9 cellular contexts compared by ENCODE assay signal in genomic region chr5:78899922-78900362, GRCh38.
DNase-seq lines count a peak whose midpoint lies in the region; ATAC-seq and TF ChIP-seq lines count a peak whose summit lies in the region.
"Had no signal": no experiment of that assay in that cellular context is flagged by ENCODE, and none has a peak within 500 bp of the region (broad histone marks: within the 10 kb centered on the region; RNA-seq: fewer than 3 reads in every experiment).

No MANE protein-coding gene starts in this region.

- TF ChIP-seq CTCF in LNCaP clone FGC (IDR thresholded peaks at IDR 0.05; ENCODE audit: control insufficient read depth, extremely low read depth, insufficient read depth) = peak; percentile 60

- peak; percentile 55 for DNase-seq in activated CD8-positive, alpha-beta memory T cell treated with anti-CD3 and anti-CD28 coated beads, Interleukin-2, amount 10 ng/mL, durations not matched to agents 7 days and 5 days
- no peak for DNase-seq in activated CD8-positive, alpha-beta memory T cell treated with anti-CD3 and anti-CD28 coated beads, Interleukin-2, amount 50 U/mL, for 4 hours
- DNase-seq in LNCaP clone FGC (ENCODE audit: low read depth) (peak; percentile 8), UCSD-AML1 (lab: John Stamatoyannopoulos, UW; ENCODE audit: unreplicated experiment) (peak; percentile 48), islet precursor cell (peak; percentile 69), sciatic nerve (ENCODE audit: low spot score) (no peak), C1 segment of cervical spinal cord (lab: John Stamatoyannopoulos, UW) (no peak)

- no peak overlapping the region for H3K4me3 ChIP-seq in LNCaP clone FGC (ENCODE audit: low read depth, low read length)

- peaks cover 2% of the 10 kb centered on the region for H3K9me3 Mint-ChIP-seq in activated CD8-positive, alpha-beta memory T cell treated with anti-CD3 and anti-CD28 coated beads, Interleukin-2, amount 10 ng/mL, durations not matched to agents 7 days and 5 days (ENCODE audit: low read depth)

- ATAC-seq in activated CD8-positive, alpha-beta memory T cell treated with anti-CD3 and anti-CD28 coated beads, Interleukin-2, amount 10 ng/mL, durations not matched to agents 7 days and 5 days = no peak
- ATAC-seq in sciatic nerve = no peak
- ATAC-seq in HG02798 (IDR thresholded peaks at IDR 0.05; ENCODE audit: poor library complexity, unreplicated experiment) = no peak

- H3K27ac Mint-ChIP-seq in activated CD8-positive, alpha-beta memory T cell treated with anti-CD3 and anti-CD28 coated beads, Interleukin-2, amount 10 ng/mL, durations not matched to agents 7 days and 5 days = no peak overlapping the region
- H3K27ac Mint-ChIP-seq: activated naive CD8-positive, alpha-beta T cell had no signal

- H3K4me1 Mint-ChIP-seq in activated CD8-positive, alpha-beta memory T cell treated with anti-CD3 and anti-CD28 coated beads, Interleukin-2, amount 10 ng/mL, durations not matched to agents 7 days and 5 days = no peaks in the 10 kb centered on the region

- no peak overlapping the region for H3K4me3 Mint-ChIP-seq in activated CD8-positive, alpha-beta memory T cell treated with anti-CD3 and anti-CD28 coated beads, Interleukin-2, amount 10 ng/mL, durations not matched to agents 7 days and 5 days
- H3K4me3 Mint-ChIP-seq: activated naive CD8-positive, alpha-beta T cell had no signal

- peaks cover 8% of the 10 kb centered on the region for H3K36me3 Mint-ChIP-seq in activated CD8-positive, alpha-beta memory T cell treated with anti-CD3 and anti-CD28 coated beads, Interleukin-2, amount 10 ng/mL, durations not matched to agents 7 days and 5 days

- intact Hi-C loops in sciatic nerve (cut with DNase I) = no loop called here

- CTCF ChIA-PET in activated CD8-positive, alpha-beta memory T cell treated with anti-CD3 and anti-CD28 coated beads, Interleukin-2, amount 10 ng/mL, durations not matched to agents 7 days and 5 days (lab: Charles Lee) = interaction anchor here (0.6 to 2.6 kb wide), 12 partner anchors 8 to 233 kb away, joined by 3 to 15 read pairs (median 4); no protein-coding TSS in a partner anchor

- H3K27me3 Mint-ChIP-seq in activated CD8-positive, alpha-beta memory T cell treated with anti-CD3 and anti-CD28 coated beads, Interleukin-2, amount 10 ng/mL, durations not matched to agents 7 days and 5 days = no peaks in the 10 kb centered on the region
- H3K27me3 Mint-ChIP-seq: activated naive CD8-positive, alpha-beta T cell had no signal

Comparison
In these comparisons a context has a peak if more than half of its experiments do, and no peak if none do; other contexts are left out.
1. DNase-seq: peak in activated CD8-positive, alpha-beta memory T cell treated with anti-CD3 and anti-CD28 coated beads, Interleukin-2, amount 10 ng/mL, durations not matched to agents 7 days and 5 days (single experiment), LNCaP clone FGC (single experiment), UCSD-AML1 (single experiment) and islet precursor cell (single experiment); none in activated CD8-positive, alpha-beta memory T cell treated with anti-CD3 and anti-CD28 coated beads, Interleukin-2, amount 50 U/mL, for 4 hours (single experiment), sciatic nerve (single experiment) and C1 segment of cervical spinal cord (0 of 14).